ENCODE assay signal across 1 cellular context in genomic region chr6:158185729-158186456, GRCh38.
TF ChIP-seq lines count a peak whose summit lies in the region.

No MANE protein-coding gene starts in this region.

TF ChIP-seq in endothelial cell of umbilical vein, 7 proteins besides CTCF, POLR2A, EP300 and RAD21:
- TF ChIP-seq FOS (IDR thresholded peaks at IDR 0.05; ENCODE audit: borderline replicate concordance, insufficient read depth, low read length): no peak
- TF ChIP-seq POLR2AphosphoS5 (IDR thresholded peaks at IDR 0.05; ENCODE audit: insufficient read depth, low read depth, low read length): no peak
- TF ChIP-seq EZH2 (IDR thresholded peaks at IDR 0.05; ENCODE audit: borderline replicate concordance, low read depth, low read length, severe bottlenecking): no peak
- no peak for TF ChIP-seq JUN (IDR thresholded peaks at IDR 0.05; ENCODE audit: borderline replicate concordance, insufficient read depth, insufficient read length, low read depth)
- TF ChIP-seq GATA2 (IDR thresholded peaks at IDR 0.05; ENCODE audit: insufficient read depth, insufficient read length, low read depth, low read length): no peak
- TF ChIP-seq MYC (IDR thresholded peaks at IDR 0.05; ENCODE audit: low read depth, low read length): no peak
- TF ChIP-seq, protein P1, sequence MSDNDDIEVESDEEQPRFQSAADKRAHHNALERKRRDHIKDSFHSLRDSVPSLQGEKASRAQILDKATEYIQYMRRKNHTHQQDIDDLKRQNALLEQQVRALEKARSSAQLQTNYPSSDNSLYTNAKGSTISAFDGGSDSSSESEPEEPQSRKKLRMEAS (IDR thresholded peaks at IDR 0.05; ENCODE audit: insufficient read depth, insufficient read length): no peak
